ENCODE assay signal across 13 cellular contexts in genomic region chr12:101909646-101910045, GRCh38. TPM values are rescaled to one million over a fixed set of nuclear protein-coding genes. Genes with fewer than 3 reads are reported as not detected.
DNase-seq lines count a peak whose midpoint lies in the region; ATAC-seq and TF ChIP-seq lines count a peak whose summit lies in the region.
"Had no signal": no experiment of that assay in that cellular context is flagged by ENCODE, and none has a peak within 500 bp of the region (broad histone marks: within the 10 kb centered on the region; RNA-seq: fewer than 3 reads in every experiment).

No MANE protein-coding gene starts in this region.

- ATAC-seq in GM18511 (IDR thresholded peaks at IDR 0.05; ENCODE audit: unreplicated experiment), result peak; percentile 65
- ATAC-seq in HG02798 (IDR thresholded peaks at IDR 0.05; ENCODE audit: poor library complexity, unreplicated experiment), result peak; percentile 41
- no peak for ATAC-seq in GM21360 (IDR thresholded peaks at IDR 0.05; ENCODE audit: unreplicated experiment)
- ATAC-seq: left cardiac atrium had no signal

- no peak overlapping the region for H3K4me3 ChIP-seq in SU-DHL-6 (ENCODE audit: insufficient read depth, low read length, poor library complexity, severe bottlenecking)
- H3K4me3 ChIP-seq in smooth muscle cell, result no peak overlapping the region
- H3K4me3 ChIP-seq: HAP-1 had no signal

- H3K9me3 ChIP-seq in SU-DHL-6 (ENCODE audit: insufficient read depth, low read length) (no peaks in the 10 kb centered on the region), smooth muscle cell (replicated peaks; ENCODE audit: low read depth) (no peaks in the 10 kb centered on the region)
- H3K9me3 ChIP-seq: HAP-1, SK-N-SH had no signal

- H3F3A ChIP-seq in SU-DHL-6 (ENCODE audit: insufficient read depth), result no peaks in the 10 kb centered on the region
- H3F3A ChIP-seq in smooth muscle cell (ENCODE audit: low read depth), result no peaks in the 10 kb centered on the region

- no peaks in the 10 kb centered on the region for H3K79me2 ChIP-seq in SU-DHL-6 (ENCODE audit: insufficient read depth, low read length)
- no peaks in the 10 kb centered on the region for H3K79me2 ChIP-seq in smooth muscle cell (ENCODE audit: low read depth)

- H3K36me3 ChIP-seq in SU-DHL-6 (ENCODE audit: low read length) (no peaks in the 10 kb centered on the region), smooth muscle cell (ENCODE audit: low read depth) (no peaks in the 10 kb centered on the region)
- H3K36me3 ChIP-seq: HAP-1 had no signal

- H3K4me1 ChIP-seq in smooth muscle cell (ENCODE audit: low read depth), result no peaks in the 10 kb centered on the region
- H3K4me1 ChIP-seq: HAP-1 had no signal

- TF ChIP-seq CTCF in SU-DHL-6 (IDR thresholded peaks at IDR 0.05; ENCODE audit: insufficient read depth, low read length, poor library complexity, severe bottlenecking) (no peak), smooth muscle cell (IDR thresholded peaks at IDR 0.05; ENCODE audit: borderline replicate concordance, insufficient read depth, poor library complexity, severe bottlenecking) (no peak)

- H3K27me3 ChIP-seq in SU-DHL-6 (ENCODE audit: low read length), result no peaks in the 10 kb centered on the region
- no peaks in the 10 kb centered on the region for H3K27me3 ChIP-seq in smooth muscle cell (ENCODE audit: low read depth)

- H4K20me1 ChIP-seq in SU-DHL-6 (ENCODE audit: low read depth, low read length) (no peaks in the 10 kb centered on the region), smooth muscle cell (ENCODE audit: low read depth) (no peaks in the 10 kb centered on the region)

- H2AFZ ChIP-seq in SU-DHL-6 (ENCODE audit: low read depth, low read length, severe bottlenecking) (peak overlapping the region; percentile 20), smooth muscle cell (ENCODE audit: low read depth) (no peak overlapping the region)

- no peaks in the 10 kb centered on the region for H3K9me2 ChIP-seq in SU-DHL-6 (replicated peaks; ENCODE audit: insufficient read depth, low read length)
- H3K9me2 ChIP-seq: SK-N-SH had no signal

- H3K4me2 ChIP-seq in SU-DHL-6 (ENCODE audit: low read depth, low read length, poor library complexity, severe bottlenecking) (peak overlapping the region; percentile 47), smooth muscle cell (peak overlapping the region; percentile 25)
- H3K4me2 ChIP-seq: SK-N-SH had no signal

- H3K9ac ChIP-seq in SU-DHL-6 (ENCODE audit: low read length), result no peak overlapping the region
- no peak overlapping the region for H3K9ac ChIP-seq in smooth muscle cell (ENCODE audit: low read depth)
- H3K9ac ChIP-seq: SK-N-SH had no signal

- no peak overlapping the region for H3K27ac ChIP-seq in SU-DHL-6 (ENCODE audit: low read depth, low read length)
- no peak overlapping the region for H3K27ac ChIP-seq in smooth muscle cell (ENCODE audit: low read depth)

- DNase-seq in smooth muscle cell (lab: John Stamatoyannopoulos, UW; ENCODE audit: unreplicated experiment) (no peak), AG08396 (ENCODE audit: low spot score) (no peak)
- no peak for DNase-seq in effector CD4-positive, alpha-beta T cell
- DNase-seq: activated T-cell treated with anti-CD3 and anti-CD28 coated beads, Interleukin-2, amount 50 U/mL, for 48 hours; aorta; left cardiac atrium; NCI-H1694 treated with DMSO at 0.1 percent for 48 hours; SK-N-SH had no signal

- WGBS in smooth muscle cell (ENCODE audit: low lambda C conversion rate), result 69% methylated on average over 7 of the region's 7 CpGs

RNA-seq across cellular contexts. Expression of gene DRAM1, which starts 32.3 kb away (rescaled TPM):
- total RNA-seq in smooth muscle cell, result 22.7 and 29.3 TPM in 2 replicates
- 29.5 and 31.2 TPM in 2 replicates for polyA plus RNA-seq in smooth muscle cell
